In the genomic region with DNA sequence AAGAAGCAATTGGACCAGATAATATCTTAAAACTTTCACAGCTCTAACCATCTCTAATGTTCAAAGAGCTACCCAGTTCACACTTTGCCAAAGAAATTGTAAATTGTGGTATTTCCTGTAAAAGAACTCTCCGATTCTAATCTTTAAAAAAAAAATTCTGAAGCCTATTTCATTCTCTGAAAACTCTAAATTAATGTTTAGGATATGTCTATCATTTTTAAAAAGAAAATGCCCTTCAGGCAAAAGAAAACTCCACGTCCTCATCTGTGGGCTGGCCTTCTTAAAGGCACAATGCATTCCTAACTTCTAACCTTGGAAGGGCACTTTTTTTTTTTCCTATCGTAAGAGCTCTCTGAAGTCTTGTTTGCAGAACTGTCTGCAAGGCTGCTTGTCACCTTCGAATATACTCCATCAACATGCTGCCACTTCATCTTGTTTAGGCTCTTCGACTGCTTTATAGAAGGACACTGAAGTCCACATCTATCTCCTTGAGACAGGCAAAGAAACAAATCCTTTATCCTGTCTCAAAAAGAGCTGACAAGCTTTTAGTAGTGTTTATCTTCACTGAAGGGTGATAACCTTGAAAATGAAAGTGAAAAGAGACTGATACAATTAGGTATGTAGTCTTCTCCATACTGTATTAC, we compare ENCODE assay signal across 8 cellular contexts.
DNase-seq lines count a peak whose midpoint lies in the region; ATAC-seq and TF ChIP-seq lines count a peak whose summit lies in the region.

No MANE protein-coding gene starts in this region.

- TF ChIP-seq POLR2A in spleen (IDR thresholded peaks at IDR 0.05): no peak

- WGBS in spleen, 5 donors: 4 to 9% (median 5%) methylated on average over 5 of the region's 5 CpGs
- WGBS in endodermal cell (ENCODE audit: insufficient coverage in 1 of 2, insufficient read length in 1 of 2), 2 experiments: 44 to 58% methylated on average over 4 to 5 of the region's 5 CpGs

- H3K4me1 Mint-ChIP-seq in endodermal cell: peaks cover 18% of the 10 kb centered on the region

- H3F3A ChIP-seq in MM.1S (ENCODE audit: insufficient read depth, low read length): peaks cover 4% of the 10 kb centered on the region; the same call in 1 of the 2 replicates

- H3K4me3 ChIP-seq in MM.1S (ENCODE audit: low read length): peak overlapping the region; percentile 37
- H3K4me3 ChIP-seq in cardiac fibroblast (replicated peaks in 1 of 2; ENCODE audit: low read depth in 2 of 2, low read length in 2 of 2): peak overlapping the region in 1 of 2 donors; percentile 21
- peak overlapping the region in 7 of 8 donors; percentile 9 to 61 (median 20) for H3K4me3 ChIP-seq in spleen
- H3K4me3 ChIP-seq in endodermal cell (ENCODE audit: low read length): no peak overlapping the region

- H3K27me3 ChIP-seq in MM.1S (replicated peaks; ENCODE audit: insufficient read depth, low read length) (peaks cover 5% of the 10 kb centered on the region; the same call in 1 of the 2 replicates), spleen (replicated peaks in 1 of 7) (no peaks in the 10 kb centered on the region), endodermal cell (ENCODE audit: control insufficient read depth, insufficient read depth, low read length, poor library complexity, severe bottlenecking) (peaks cover 71% of the 10 kb centered on the region)

- H3K9me3 ChIP-seq in MM.1S (replicated peaks; ENCODE audit: insufficient read depth, low read length): no peaks in the 10 kb centered on the region
- no peaks in the 10 kb centered on the region for H3K9me3 ChIP-seq in spleen
- no peaks in the 10 kb centered on the region for H3K9me3 ChIP-seq in endodermal cell (ENCODE audit: control insufficient read depth, low read length)

- H3K9me3 Mint-ChIP-seq in endodermal cell: no peaks in the 10 kb centered on the region

- no peak for TF ChIP-seq CTCF in MM.1S (IDR thresholded peaks at IDR 0.05; ENCODE audit: low read length)
- TF ChIP-seq CTCF in cardiac fibroblast (IDR thresholded peaks at IDR 0.05; ENCODE audit: low read depth, low read length): no peak
- TF ChIP-seq CTCF in spleen (IDR thresholded peaks at IDR 0.05 in 8 of 11, conservative IDR thresholded peaks at IDR 0.05 in 3 of 11): no peak
- TF ChIP-seq CTCF in endodermal cell (conservative IDR thresholded peaks at IDR 0.05): no peak

- H3K36me3 Mint-ChIP-seq in endodermal cell (ENCODE audit: low read depth): no peaks in the 10 kb centered on the region

- H2AFZ ChIP-seq in MM.1S (ENCODE audit: low read length): peak overlapping the region; percentile 20

- no peaks in the 10 kb centered on the region for H4K20me1 ChIP-seq in MM.1S (ENCODE audit: insufficient read depth, low read length)

- H3K27ac ChIP-seq in MM.1S (ENCODE audit: low read length) (peak overlapping the region; percentile 3; the same call in 1 of the 2 replicates), spleen (peak overlapping the region; percentile 17 to 88 (median 74)), endodermal cell (ENCODE audit: low read depth, low read length) (no peak overlapping the region)

- no peak overlapping the region for H3K4me3 Mint-ChIP-seq in endodermal cell

- no peaks in the 10 kb centered on the region for H3K79me2 ChIP-seq in MM.1S (ENCODE audit: low read length)

- H3K27me3 Mint-ChIP-seq in endodermal cell (ENCODE audit: insufficient read depth): peaks cover 56% of the 10 kb centered on the region

- no peaks in the 10 kb centered on the region for H3K36me3 ChIP-seq in MM.1S (replicated peaks; ENCODE audit: insufficient read depth, low read length)
- no peaks in the 10 kb centered on the region for H3K36me3 ChIP-seq in spleen
- H3K36me3 ChIP-seq in endodermal cell (ENCODE audit: control insufficient read depth, insufficient read depth, low read length): no peaks in the 10 kb centered on the region

- H3K27ac Mint-ChIP-seq in endodermal cell: no peak overlapping the region

- ATAC-seq in GM21723 (IDR thresholded peaks at IDR 0.05; ENCODE audit: unreplicated experiment): peak; percentile 48

- H3K4me1 ChIP-seq in MM.1S (ENCODE audit: low read length) (peaks cover 26% of the 10 kb centered on the region), spleen (peaks cover 44 to 65% (median 57%) of the 10 kb centered on the region in 6 donors), endodermal cell (ENCODE audit: control insufficient read depth, insufficient read depth, low read length) (peaks cover 7% of the 10 kb centered on the region)

- H3K9me2 ChIP-seq in MM.1S (replicated peaks; ENCODE audit: insufficient read depth, low read length): no peaks in the 10 kb centered on the region

- peak; percentile 84 for DNase-seq in GF-D8 (lab: John Stamatoyannopoulos, UW)
- DNase-seq in MM.1S: peak; percentile 53
- peak; percentile 57 to 66 for DNase-seq in cardiac fibroblast (ENCODE audit: low read depth in 2 of 2)
- no peak for DNase-seq in spleen
- no peak for DNase-seq in OCI-M2 (lab: John Stamatoyannopoulos, UW; ENCODE audit: unreplicated experiment)
- DNase-seq in SHP77 (lab: John Stamatoyannopoulos, UW): no peak
- DNase-seq in endodermal cell: no peak

- H3K9ac ChIP-seq in MM.1S (ENCODE audit: low read length) (peak overlapping the region; percentile 5; the same call in 1 of the 2 replicates), endodermal cell (ENCODE audit: extremely low read depth, low read length, poor library complexity, severe bottlenecking) (no peak overlapping the region)

- peak overlapping the region; percentile 51 for H3K4me2 ChIP-seq in MM.1S (ENCODE audit: low read depth, low read length)

- intact Hi-C loops in spleen (cut with DNase I; ENCODE audit: low total_unique reads): no loop called here

Comparison
In these comparisons a context has a peak if more than half of its experiments do, and no peak if none do; other contexts are left out.
1. DNase-seq: peak in GF-D8 (single experiment), MM.1S (single experiment) and cardiac fibroblast (2 of 2); none in spleen (single experiment), OCI-M2 (single experiment), SHP77 (0 of 2) and endodermal cell (single experiment).